9 cellular contexts compared by ENCODE assay signal in genomic region chr10:71878327-71879034, GRCh38. TPM values are rescaled to one million over a fixed set of nuclear protein-coding genes. Genes with fewer than 3 reads are reported as not detected.
DNase-seq lines count a peak whose midpoint lies in the region; ATAC-seq and TF ChIP-seq lines count a peak whose summit lies in the region.
"Had no signal": no experiment of that assay in that cellular context is flagged by ENCODE, and none has a peak within 500 bp of the region (broad histone marks: within the 10 kb centered on the region; RNA-seq: fewer than 3 reads in every experiment).

No MANE protein-coding gene starts in this region.

- DNase-seq in Right ventricle myocardium inferior (ENCODE audit: missing footprints) (no peak), Right ventricle myocardium superior (no peak), Peyer's patch (peak in 2 of 3 donors; percentile 63 to 70), glutamatergic neuron (peak; percentile 52), thyroid gland (peak; percentile 49), LoVo (ENCODE audit: low spot score) (no peak)
- DNase-seq: activated CD4-positive, alpha-beta memory T cell treated with anti-CD3 and anti-CD28 coated beads for 36 hours had no signal

- intact Hi-C loops in Right ventricle myocardium inferior (cut with DNase I) (no loop called here), Right ventricle myocardium superior (cut with DNase I) (no loop called here), thyroid gland (cut with DNase I) (no loop called here)

- H3K36me3 ChIP-seq in Peyer's patch (no peaks in the 10 kb centered on the region), thyroid gland (no peaks in the 10 kb centered on the region)

- peaks cover 5% of the 10 kb centered on the region for H3K9me3 Mint-ChIP-seq in glutamatergic neuron (ENCODE audit: unreplicated experiment)
- H3K9me3 Mint-ChIP-seq: activated CD4-positive, alpha-beta memory T cell treated with anti-CD3 and anti-CD28 coated beads for 36 hours had no signal

- H3K4me3 Mint-ChIP-seq in glutamatergic neuron (ENCODE audit: unreplicated experiment): no peak overlapping the region
- H3K4me3 Mint-ChIP-seq: activated CD4-positive, alpha-beta memory T cell treated with anti-CD3 and anti-CD28 coated beads for 36 hours had no signal

- H3K9me3 ChIP-seq in Peyer's patch (no peaks in the 10 kb centered on the region), thyroid gland (no peaks in the 10 kb centered on the region)

- no peaks in the 10 kb centered on the region for H3K4me1 ChIP-seq in Peyer's patch
- peaks cover 8 to 20% of the 10 kb centered on the region in 2 donors for H3K4me1 ChIP-seq in thyroid gland

- H3K27ac ChIP-seq in Peyer's patch (peak overlapping the region in 1 of 4 donors; percentile 35), thyroid gland (no peak overlapping the region)

- H3K4me1 Mint-ChIP-seq in glutamatergic neuron (ENCODE audit: low read depth, unreplicated experiment): peaks cover 5% of the 10 kb centered on the region

- whole genome bisulfite sequencing in thyroid gland, 2 donors: 39 to 42% methylated on average over 15 to 16 of the region's 18 CpGs

- TF ChIP-seq CTCF in Peyer's patch (IDR thresholded peaks at IDR 0.05): no peak
- TF ChIP-seq CTCF in glutamatergic neuron (IDR thresholded peaks at IDR 0.05; ENCODE audit: partially characterized antibody, unreplicated experiment): no peak
- no peak for TF ChIP-seq CTCF in thyroid gland (IDR thresholded peaks at IDR 0.05)

- H3K27ac Mint-ChIP-seq in glutamatergic neuron (ENCODE audit: unreplicated experiment): no peak overlapping the region
- H3K27ac Mint-ChIP-seq: activated CD4-positive, alpha-beta memory T cell treated with anti-CD3 and anti-CD28 coated beads for 36 hours had no signal

- ATAC-seq in Right ventricle myocardium inferior: peak; percentile 35
- ATAC-seq in Right ventricle myocardium superior (ENCODE audit: poor library complexity): no peak
- ATAC-seq in HG03457 (IDR thresholded peaks at IDR 0.05; ENCODE audit: unreplicated experiment): no peak
- ATAC-seq in HG03571 (IDR thresholded peaks at IDR 0.05; ENCODE audit: unreplicated experiment): no peak

- H3K27me3 Mint-ChIP-seq in glutamatergic neuron (ENCODE audit: unreplicated experiment): peaks cover 3% of the 10 kb centered on the region
- H3K27me3 Mint-ChIP-seq: activated CD4-positive, alpha-beta memory T cell treated with anti-CD3 and anti-CD28 coated beads for 36 hours had no signal

- no peaks in the 10 kb centered on the region for H3K27me3 ChIP-seq in Peyer's patch
- H3K27me3 ChIP-seq in thyroid gland: no peaks in the 10 kb centered on the region

- no peaks in the 10 kb centered on the region for H3K36me3 Mint-ChIP-seq in glutamatergic neuron (ENCODE audit: unreplicated experiment)
- H3K36me3 Mint-ChIP-seq: activated CD4-positive, alpha-beta memory T cell treated with anti-CD3 and anti-CD28 coated beads for 36 hours had no signal

- TF ChIP-seq POLR2A in Peyer's patch (IDR thresholded peaks at IDR 0.05) (no peak), thyroid gland (IDR thresholded peaks at IDR 0.05) (no peak)

- H3K4me3 ChIP-seq in Peyer's patch (no peak overlapping the region), thyroid gland (replicated peaks in 1 of 3) (no peak overlapping the region)

RNA-seq across cellular contexts. Expression of gene PSAP, which starts 27.4 kb away (rescaled TPM):
- total RNA-seq in Right ventricle myocardium inferior (1,777 TPM), Right ventricle myocardium superior (1,816 TPM), Peyer's patch (100 to 1,000 TPM; 193 to 647 (median 491) TPM), glutamatergic neuron (ENCODE audit: unreplicated experiment) (737 TPM), thyroid gland (1,000 to 10,000 TPM in 3 of 4 donors, 100 to 1,000 TPM in 1; 978 to 1,211 (median 1,123) TPM)

Comparison
In these comparisons a context has a peak if more than half of its experiments do, and no peak if none do; other contexts are left out.
1. DNase-seq: peak in Peyer's patch (2 of 3), glutamatergic neuron (single experiment) and thyroid gland (2 of 2); none in Right ventricle myocardium inferior (single experiment), Right ventricle myocardium superior (single experiment) and LoVo (single experiment).